Comparison of ENCODE assay signal across 11 cellular contexts in genomic region chr6:160741012-160741411, GRCh38. TPM values are rescaled to one million over a fixed set of nuclear protein-coding genes. Genes with fewer than 3 reads are reported as not detected.
DNase-seq lines count a peak whose midpoint lies in the region; ATAC-seq, FAIRE-seq and TF ChIP-seq lines count a peak whose summit lies in the region.
"Not testable (repeated sequence)": the region's sequence is repeated elsewhere in the genome, so short reads cannot be mapped to it uniquely, and the experiment has no call there.
"Had no signal": no experiment of that assay in that cellular context is flagged by ENCODE, and none has a peak within 500 bp of the region (broad histone marks: within the 10 kb centered on the region; RNA-seq: fewer than 3 reads in every experiment).

No MANE protein-coding gene starts in this region.

- TF ChIP-seq RAD21 in GM12878 (IDR thresholded peaks at IDR 0.05; ENCODE audit: insufficient read depth, low read depth, low read length), result not testable (repeated sequence)

- H2AFZ ChIP-seq in GM12878 (ENCODE audit: control insufficient read depth, low read depth, low read length), result not testable (repeated sequence)

- not testable (repeated sequence) for H3K4me3 ChIP-seq in GM12878

- not testable (repeated sequence) for H3K9ac ChIP-seq in GM12878 (ENCODE audit: control insufficient read depth, insufficient read depth, low read length)

- BruUV-seq in GM12878 (replicated peaks; lab: Mats Ljungman, UMichigan), result not testable (repeated sequence)

- CTCF ChIA-PET in GM12878 (lab: Yijun Ruan, JAX), result not testable (repeated sequence)

- peak; percentile 89 for DNase-seq in GM12878 (ENCODE audit: low read depth, low spot score)

- POLR2A ChIA-PET in GM12878 (lab: Charles Lee), result not testable (repeated sequence)

- not testable (repeated sequence) for H3K27me3 ChIP-seq in GM12878 (replicated peaks in 1 of 2; ENCODE audit: control insufficient read depth in 2 of 2, insufficient read depth in 2 of 2, low read length in 1 of 2)

- intact Hi-C loops in GM12878 (cut with micrococcal nuclease; ENCODE audit: unreplicated experiment), result not testable (repeated sequence)

- WGBS in GM12878 (ENCODE audit: insufficient coverage, insufficient replicate concordance, low lambda C conversion rate, missing lambda C conversion rate), result 7% methylated on average over 7 of the region's 7 CpGs

- peak; percentile 97 for FAIRE-seq in GM12878 (lab: Jason Lieb, UNC)

- RAD21 ChIA-PET in GM12878 (lab: Charles Lee; ENCODE audit: unreplicated experiment), result not testable (repeated sequence)

- TF ChIP-seq POLR2A in GM12878 (IDR thresholded peaks at IDR 0.05; ENCODE audit: low read depth, low read length), result not testable (repeated sequence)

- peaks cover 35% of the 10 kb centered on the region for H3K4me1 ChIP-seq in GM12878 (ENCODE audit: control insufficient read depth, insufficient read depth, low read length)

- not testable (repeated sequence) for H3K36me3 ChIP-seq in GM12878 (ENCODE audit: control insufficient read depth in 2 of 2, insufficient read depth in 2 of 2, low read length in 1 of 2)

- ATAC-seq in GM18511 (IDR thresholded peaks at IDR 0.05; ENCODE audit: unreplicated experiment) (peak; percentile 97), GM19328 (IDR thresholded peaks at IDR 0.05; ENCODE audit: unreplicated experiment) (peak; percentile 99), GM21528 (IDR thresholded peaks at IDR 0.05; ENCODE audit: low FRiP score, unreplicated experiment) (peak; percentile 97), HG02852 (IDR thresholded peaks at IDR 0.05; ENCODE audit: unreplicated experiment) (peak; percentile 98), HG03135 (IDR thresholded peaks at IDR 0.05; ENCODE audit: unreplicated experiment) (peak; percentile 99), HG03571 (IDR thresholded peaks at IDR 0.05; ENCODE audit: unreplicated experiment) (peak; percentile 98), GM12878 (peak; percentile 98)

- TF ChIP-seq CTCF in GM12878 (IDR thresholded peaks at IDR 0.05 in 2 of 3, conservative IDR thresholded peaks at IDR 0.05 in 1 of 3; ENCODE audit: control insufficient read depth in 2 of 3, extremely low read depth in 1 of 3, insufficient read depth in 1 of 3, low read depth in 3 of 3, low read length in 3 of 3), result not testable (repeated sequence)

- H4K20me1 ChIP-seq in GM12878 (ENCODE audit: control insufficient read depth, insufficient read depth), result not testable (repeated sequence)

- peak overlapping the region; percentile 66 for H3K27ac ChIP-seq in GM12878 (ENCODE audit: control insufficient read depth, insufficient read depth)

- H3K4me2 ChIP-seq in GM12878 (ENCODE audit: control insufficient read depth, insufficient read depth), result peak overlapping the region; percentile 72

- not testable (repeated sequence) for H3K79me2 ChIP-seq in GM12878 (ENCODE audit: control insufficient read depth, insufficient read depth, low read length)

- not testable (repeated sequence) for H3K9me3 ChIP-seq in GM12878 (replicated peaks; ENCODE audit: control insufficient read depth, insufficient read depth, low read length)

- TF ChIP-seq EP300 in GM12878 (IDR thresholded peaks at IDR 0.05; ENCODE audit: borderline replicate concordance in 1 of 2, control insufficient read depth in 1 of 2, low read depth in 2 of 2, low read length in 2 of 2), result not testable (repeated sequence)

- in situ Hi-C loops in GM12878 (cut with MboI), result not testable (repeated sequence)

- SMC1A ChIA-PET in GM12878 (lab: Charles Lee; ENCODE audit: uncharacterized antibody, unreplicated experiment), result not testable (repeated sequence)

TF ChIP-seq in GM12878, 131 proteins besides CTCF, POLR2A, EP300 and RAD21:
- TF ChIP-seq JUNB (IDR thresholded peaks at IDR 0.05) (peak; percentile 53), MTA3 (IDR thresholded peaks at IDR 0.05; ENCODE audit: borderline replicate concordance, low read length) (peak; percentile 82; the same call in 1 of the 2 replicates), BCL11A (IDR thresholded peaks at IDR 0.05; ENCODE audit: low read depth, low read length) (peak; percentile 74; the same call in 1 of the 2 replicates), TCF3 (IDR thresholded peaks at IDR 0.05; ENCODE audit: borderline replicate concordance, insufficient read depth, low read depth, low read length) (peak; percentile 97), ATF2 (IDR thresholded peaks at IDR 0.05; ENCODE audit: low read length) (peak; percentile 80), RUNX3 (IDR thresholded peaks at IDR 0.05; ENCODE audit: low read length) (peak; percentile 89), MEF2A (IDR thresholded peaks at IDR 0.05; ENCODE audit: insufficient read depth, low read depth, low read length) (0 out of 2 replicates have a peak, but pooled peaks have one; percentile 56), TAF1 (IDR thresholded peaks at IDR 0.05; ENCODE audit: borderline replicate concordance, low read depth, low read length) (peak; percentile 23; the same call in 1 of the 2 replicates), EED (IDR thresholded peaks at IDR 0.05; ENCODE audit: low read depth) (peak; percentile 81), TBL1XR1 (IDR thresholded peaks at IDR 0.05; ENCODE audit: low read depth, low read length) (0 out of 2 replicates have a peak, but pooled peaks have one; percentile 41), IRF4 (IDR thresholded peaks at IDR 0.05; ENCODE audit: low read depth, low read length) (peak; percentile 48; the same call in 1 of the 2 replicates), IKZF2 (IDR thresholded peaks at IDR 0.05) (0 out of 4 replicates have a peak, but pooled peaks of 1 of the 2 experiments have one; percentile 27), CREB1 (IDR thresholded peaks at IDR 0.05; ENCODE audit: low read depth) (peak; percentile 90), POU2F2 (IDR thresholded peaks at IDR 0.05; ENCODE audit: borderline replicate concordance, low read depth, low read length) (peak; percentile 92), SP1 (IDR thresholded peaks at IDR 0.05; ENCODE audit: low read depth, low read length) (peak; percentile 40), NFIC (IDR thresholded peaks at IDR 0.05; ENCODE audit: low read depth, low read length) (peak; percentile 70), KLF5 (IDR thresholded peaks at IDR 0.05; ENCODE audit: partially characterized antibody) (peak; percentile 30), CREM (IDR thresholded peaks at IDR 0.05; ENCODE audit: low read depth) (peak; percentile 82), FOXM1 (IDR thresholded peaks at IDR 0.05; ENCODE audit: low read depth, low read length) (peak; percentile 77), CEBPB (IDR thresholded peaks at IDR 0.05; ENCODE audit: borderline replicate concordance in 1 of 2, low read depth in 2 of 2, low read length in 2 of 2) (peak in 1 of 2 experiments; percentile 37; a peak in 1 of 4 replicates), PAX5 (IDR thresholded peaks at IDR 0.05; ENCODE audit: borderline replicate concordance, low read depth, low read length) (peak; percentile 88; the same call in 1 of the 2 replicates), ZBED1 (IDR thresholded peaks at IDR 0.05; ENCODE audit: borderline replicate concordance) (peak; percentile 60; the same call in 1 of the 2 replicates), TCF12 (IDR thresholded peaks at IDR 0.05; ENCODE audit: low read depth, low read length) (peak; percentile 89)

RNA-seq across cellular contexts. Expression of gene PLG, which starts 39.0 kb away (rescaled TPM):
- total RNA-seq in GM12878 (2013; cell fraction: nucleolus; rRNA removed), result not detected in 2 replicates
- total RNA-seq in GM12878 (2014; rRNA removed) (0.06 and 0.82 TPM in 2 replicates), GM12878 (2014; rRNA removed; fragmentation: Illumina TruSeq; extraction: Trizol) (0.54 and 0.92 TPM in 2 replicates), GM12878 (2021) (0.88 and 1.2 TPM in 2 replicates)
- 0.79 TPM for polyA plus RNA-seq in GM12878 (2011; ENCODE audit: low read depth)
- polyA plus RNA-seq in GM12878 (2011; rRNA removed) (not detected in 2 replicates), GM12878 (2014; fragmentation: Illumina TruSeq; extraction: Trizol) (0.32 and 1.2 TPM in 2 replicates), GM12878 (2014; fragmentation: Nextera tagmentation; extraction: Ambion mirVana) (1 to 10 TPM in 1 of 2 experiments, under 1 TPM in 1; 0.97 to 1.6 TPM), GM12878 (2014; rRNA removed) (0.24 and 0.79 TPM in 2 replicates), GM12878 (2016; fragmentation: Nextera tagmentation; extraction: Ambion mirVana) (1 to 10 TPM; 1.5 to 3.0 TPM)
- not detected in 2 replicates for polyA plus RNA-seq in GM12878 (2011; cell fraction: cytosol; rRNA removed)
- not detected in 2 replicates for polyA plus RNA-seq in GM12878 (2011; cell fraction: nucleus; rRNA removed)
- polyA plus RNA-seq in GM12878 (2012), result 1.0 and 2.0 TPM in 2 replicates
- polyA minus RNA-seq in GM12878 (2011; rRNA and poly(A)+ RNA removed), result not detected in 2 replicates
- not detected in 2 replicates for polyA minus RNA-seq in GM12878 (2011; cell fraction: cytosol; rRNA and poly(A)+ RNA removed)
- polyA minus RNA-seq in GM12878 (2011; cell fraction: nucleus; rRNA and poly(A)+ RNA removed), result not detected in 2 replicates
- total RNA-seq: body of pancreas, IMR-90, Right ventricle myocardium inferior, smooth muscle cell had no signal
- polyA plus RNA-seq: IMR-90 had no signal
